Comparison of ENCODE assay signal across 31 cellular contexts in the genomic region with DNA sequence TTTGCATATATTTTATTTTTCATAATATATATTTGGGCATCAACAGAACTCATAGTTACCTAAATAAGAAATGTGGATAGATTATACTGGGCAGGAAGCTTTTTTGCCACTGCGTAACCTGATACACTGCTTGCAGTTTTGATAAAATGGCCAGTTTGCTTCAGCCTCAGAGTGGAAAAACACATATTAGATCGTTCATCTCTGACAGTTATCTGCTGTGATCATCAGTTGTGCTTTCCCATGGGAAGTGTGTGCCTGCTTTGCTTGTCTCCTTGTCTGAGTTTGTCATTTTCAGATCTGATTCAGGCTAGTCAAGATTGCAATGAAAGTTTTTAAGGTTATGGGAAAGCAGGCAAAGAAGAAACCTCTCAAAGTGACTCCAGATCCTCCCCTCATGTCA.
"Had no signal": no experiment of that assay in that cellular context is flagged by ENCODE, and none has a peak within 500 bp of the region (broad histone marks: within the 10 kb centered on the region; RNA-seq: fewer than 3 reads in every experiment).

No MANE protein-coding gene starts in this region.

- H3K9me3 Mint-ChIP-seq: dendritic cell treated with granulocyte-macrophage colony-stimulating factor and Interleukin-4, amounts not matched to agents 40 ng/mL and 50 ng/mL, for 4 days; endodermal cell; memory B cell; natural killer cell treated with Interleukin-12 subunit alpha and Interleukin-12 subunit beta and Interleukin-15 and Interleukin-18, amount 100 ng/mL, for 72 hours; stimulated activated memory B cell treated with anti-CD40 and anti-IgM and Interleukin-4, amounts not matched to agents 10 μg/mL and 1 μg/mL and 100 μg/mL, for 72 hours had no signal

- H3K4me3 Mint-ChIP-seq: activated CD4-positive, alpha-beta T cell treated with anti-CD3 and anti-CD28 coated beads for 36 hours; activated CD8-positive, alpha-beta memory T cell treated with anti-CD3 and anti-CD28 coated beads, Interleukin-2, amount 10 ng/mL, durations not matched to agents 7 days and 5 days; activated CD8-positive, alpha-beta T cell treated with anti-CD3 and anti-CD28 coated beads, Interleukin-2, amount 10 ng/mL, durations not matched to agents 7 days and 5 days; activated naive CD8-positive, alpha-beta T cell treated with anti-CD3 and anti-CD28 coated beads for 36 hours; dendritic cell treated with granulocyte-macrophage colony-stimulating factor and Interleukin-4, amounts not matched to agents 40 ng/mL and 50 ng/mL, for 4 days; endodermal cell; immature natural killer cell; memory B cell; natural killer cell treated with Interleukin-12 subunit alpha and Interleukin-12 subunit beta and Interleukin-15 and Interleukin-18, amount 100 ng/mL, for 72 hours; stimulated activated memory B cell treated with anti-CD40 and anti-IgM and Interleukin-4, amounts not matched to agents 10 μg/mL and 1 μg/mL and 100 μg/mL, for 72 hours; stimulated activated naive CD8-positive, alpha-beta T cell treated with anti-CD3 and anti-CD28 coated beads, Interleukin-15, amount 100 ng/mL, for 72 hours; T-helper 2 cell treated with Interferon-gamma antibody and Interleukin-4, amounts not matched to agents 5 μg/mL and 100 μg/mL, for 36 hours had no signal

- H3K27ac ChIP-seq: foreskin keratinocyte, heart left ventricle, pancreas, prostate gland, sigmoid colon, thyroid gland, upper lobe of right lung had no signal

- H3K27me3 Mint-ChIP-seq: activated CD4-positive, alpha-beta T cell treated with anti-CD3 and anti-CD28 coated beads for 36 hours; activated CD8-positive, alpha-beta memory T cell treated with anti-CD3 and anti-CD28 coated beads, Interleukin-2, amount 10 ng/mL, durations not matched to agents 7 days and 5 days; activated naive CD8-positive, alpha-beta T cell treated with anti-CD3 and anti-CD28 coated beads for 36 hours; dendritic cell treated with granulocyte-macrophage colony-stimulating factor and Interleukin-4, amounts not matched to agents 40 ng/mL and 50 ng/mL, for 4 days; memory B cell; stimulated activated memory B cell treated with anti-CD40 and anti-IgM and Interleukin-4, amounts not matched to agents 10 μg/mL and 1 μg/mL and 100 μg/mL, for 72 hours; stimulated activated naive CD8-positive, alpha-beta T cell treated with anti-CD3 and anti-CD28 coated beads, Interleukin-15, amount 100 ng/mL, for 72 hours had no signal

- H3K9me3 ChIP-seq: heart left ventricle, pancreas, prostate gland, sigmoid colon, thyroid gland, upper lobe of right lung had no signal

- H3K4me1 Mint-ChIP-seq: activated CD4-positive, alpha-beta T cell treated with anti-CD3 and anti-CD28 coated beads for 36 hours; activated CD8-positive, alpha-beta memory T cell treated with anti-CD3 and anti-CD28 coated beads, Interleukin-2, amount 10 ng/mL, durations not matched to agents 7 days and 5 days; activated naive CD8-positive, alpha-beta T cell treated with anti-CD3 and anti-CD28 coated beads for 36 hours; endodermal cell; immature natural killer cell; memory B cell; stimulated activated memory B cell treated with anti-CD40 and anti-IgM and Interleukin-4, amounts not matched to agents 10 μg/mL and 1 μg/mL and 100 μg/mL, for 72 hours; stimulated activated naive CD8-positive, alpha-beta T cell treated with anti-CD3 and anti-CD28 coated beads, Interleukin-15, amount 100 ng/mL, for 72 hours had no signal

- H3K36me3 ChIP-seq: heart left ventricle, pancreas, prostate gland, sigmoid colon, thyroid gland, upper lobe of right lung had no signal

- H3K36me3 Mint-ChIP-seq: activated CD8-positive, alpha-beta memory T cell treated with anti-CD3 and anti-CD28 coated beads, Interleukin-2, amount 10 ng/mL, durations not matched to agents 7 days and 5 days; activated naive CD8-positive, alpha-beta T cell treated with anti-CD3 and anti-CD28 coated beads for 36 hours; immature natural killer cell; memory B cell; natural killer cell treated with Interleukin-12 subunit alpha and Interleukin-12 subunit beta and Interleukin-15 and Interleukin-18, amount 100 ng/mL, for 72 hours; stimulated activated memory B cell treated with anti-CD40 and anti-IgM and Interleukin-4, amounts not matched to agents 10 μg/mL and 1 μg/mL and 100 μg/mL, for 72 hours had no signal

- H3K27ac Mint-ChIP-seq: activated CD4-positive, alpha-beta T cell treated with anti-CD3 and anti-CD28 coated beads for 36 hours; activated CD8-positive, alpha-beta memory T cell treated with anti-CD3 and anti-CD28 coated beads, Interleukin-2, amount 10 ng/mL, durations not matched to agents 7 days and 5 days; activated CD8-positive, alpha-beta T cell treated with anti-CD3 and anti-CD28 coated beads, Interleukin-2, amount 10 ng/mL, durations not matched to agents 7 days and 5 days; activated naive CD8-positive, alpha-beta T cell treated with anti-CD3 and anti-CD28 coated beads for 36 hours; dendritic cell treated with granulocyte-macrophage colony-stimulating factor and Interleukin-4, amounts not matched to agents 40 ng/mL and 50 ng/mL, for 4 days; endodermal cell; immature natural killer cell; memory B cell; natural killer cell treated with Interleukin-12 subunit alpha and Interleukin-12 subunit beta and Interleukin-15 and Interleukin-18, amount 100 ng/mL, for 72 hours; stimulated activated memory B cell treated with anti-CD40 and anti-IgM and Interleukin-4, amounts not matched to agents 10 μg/mL and 1 μg/mL and 100 μg/mL, for 72 hours; stimulated activated naive CD8-positive, alpha-beta T cell treated with anti-CD3 and anti-CD28 coated beads, Interleukin-15, amount 100 ng/mL, for 72 hours; T-helper 2 cell treated with Interferon-gamma antibody and Interleukin-4, amounts not matched to agents 5 μg/mL and 100 μg/mL, for 36 hours had no signal

- H3K4me1 ChIP-seq: foreskin keratinocyte, heart left ventricle, pancreas, prostate gland, sigmoid colon, thyroid gland, upper lobe of right lung had no signal

- H3K4me3 ChIP-seq: heart left ventricle, pancreas, prostate gland, sigmoid colon, thyroid gland, upper lobe of right lung had no signal

- H3K27me3 ChIP-seq: heart left ventricle, pancreas, sigmoid colon, thyroid gland, upper lobe of right lung had no signal

- DNase-seq: activated CD4-positive, alpha-beta T cell treated with anti-CD3 and anti-CD28 coated beads for 36 hours; activated CD4-positive, CD25-positive, alpha-beta regulatory T cell; activated CD8-positive, alpha-beta memory T cell treated with anti-CD3 and anti-CD28 coated beads, Interleukin-2, amount 10 ng/mL, durations not matched to agents 7 days and 5 days; activated CD8-positive, alpha-beta T cell treated with anti-CD3 and anti-CD28 coated beads, Interleukin-2, amount 10 ng/mL, durations not matched to agents 7 days and 5 days; activated naive CD4-positive, alpha-beta T cell; activated naive CD8-positive, alpha-beta T cell treated with anti-CD3 and anti-CD28 coated beads for 36 hours; activated T-cell treated with anti-CD3 and anti-CD28 coated beads, Interleukin-2, amount 50 U/mL, for 48 hours; caudate nucleus; endodermal cell; foreskin keratinocyte; heart left ventricle; hypothalamus; immature natural killer cell; kidney; left colon; pancreas; sigmoid colon; small intestine; stimulated activated CD4-positive, alpha-beta T cell treated with anti-CD3 and anti-CD28 coated beads, Interleukin-4, amount 100 ng/mL, for 4 hours; stimulated activated CD8-positive, alpha-beta memory T cell treated with anti-CD3 and anti-CD28 coated beads, Interleukin-4, amount 100 ng/mL, for 48 hours; stimulated activated naive CD8-positive, alpha-beta T cell treated with anti-CD3 and anti-CD28 coated beads, Interleukin-15, amount 100 ng/mL, for 72 hours; T-helper 1 cell; thyroid gland; upper lobe of right lung had no signal

- FAIRE-seq: kidney, pancreas, small intestine had no signal

- ATAC-seq: activated CD4-positive, alpha-beta T cell treated with anti-CD3 and anti-CD28 coated beads for 36 hours; activated CD8-positive, alpha-beta memory T cell treated with anti-CD3 and anti-CD28 coated beads, Interleukin-2, amount 10 ng/mL, durations not matched to agents 7 days and 5 days; activated CD8-positive, alpha-beta T cell treated with anti-CD3 and anti-CD28 coated beads, Interleukin-2, amount 10 ng/mL, durations not matched to agents 7 days and 5 days; esophagus mucosa; foreskin keratinocyte; heart left ventricle; left colon; natural killer cell treated with Interleukin-12 subunit alpha and Interleukin-12 subunit beta and Interleukin-15 and Interleukin-18, amount 100 ng/mL, for 72 hours; pancreas; stimulated activated memory B cell treated with anti-CD40 and anti-IgM and Interleukin-4, amounts not matched to agents 10 μg/mL and 1 μg/mL and 100 μg/mL, for 72 hours; stimulated activated naive CD8-positive, alpha-beta T cell treated with anti-CD3 and anti-CD28 coated beads, Interleukin-15, amount 100 ng/mL, for 72 hours; upper lobe of right lung had no signal
